Comparison of ENCODE assay signal across 15 cellular contexts in the genomic region with DNA sequence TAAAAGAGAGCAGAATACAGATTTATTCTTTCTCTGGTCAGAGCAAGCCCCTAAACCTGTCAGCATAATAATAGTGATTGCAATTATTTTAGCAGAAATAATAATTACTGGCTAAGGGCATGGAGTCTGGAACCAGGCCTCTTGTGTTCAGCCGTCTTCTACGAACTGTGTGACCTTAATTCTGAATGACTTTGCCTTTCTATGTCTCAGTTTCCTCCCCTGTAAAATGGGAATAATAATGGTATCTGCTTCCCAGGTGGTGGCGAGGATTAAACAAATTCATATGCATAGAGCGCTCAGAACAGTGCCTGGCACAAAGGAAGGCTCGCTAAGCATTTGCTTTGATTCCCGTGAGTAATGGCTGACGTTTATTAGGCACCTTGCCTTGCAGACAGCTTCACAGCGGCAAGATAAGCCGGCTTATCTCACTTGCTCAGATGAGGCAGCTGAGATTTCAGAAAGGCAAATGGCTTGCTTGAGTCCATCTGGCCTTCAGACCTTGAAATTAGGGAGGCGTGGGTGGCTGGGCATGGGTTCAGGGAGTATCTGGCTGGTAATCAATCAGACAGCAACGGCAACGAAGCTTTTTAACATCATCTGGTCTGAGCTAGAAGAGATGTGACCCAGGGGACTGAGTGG. TPM values are rescaled to one million over a fixed set of nuclear protein-coding genes. Genes with fewer than 3 reads are reported as not detected.
DNase-seq lines count a peak whose midpoint lies in the region; ATAC-seq, FAIRE-seq and TF ChIP-seq lines count a peak whose summit lies in the region.
"Had no signal": no experiment of that assay in that cellular context is flagged by ENCODE, and none has a peak within 500 bp of the region (broad histone marks: within the 10 kb centered on the region; RNA-seq: fewer than 3 reads in every experiment).

No MANE protein-coding gene starts in this region.

- H3K9me3 ChIP-seq in HEK293 (ENCODE audit: control insufficient read depth, insufficient read depth, low read depth, low read length) (no peaks in the 10 kb centered on the region), SJCRH30 (replicated peaks) (no peaks in the 10 kb centered on the region; the same call in 1 of the 2 replicates), pancreas (no peaks in the 10 kb centered on the region)
- H3K9me3 ChIP-seq: vagina had no signal

- H3K9me3 Mint-ChIP-seq in glutamatergic neuron (ENCODE audit: unreplicated experiment) = peaks cover 22% of the 10 kb centered on the region
- peaks cover 12% of the 10 kb centered on the region for H3K9me3 Mint-ChIP-seq in activated CD4-positive, alpha-beta memory T cell treated with anti-CD3 and anti-CD28 coated beads for 36 hours
- H3K9me3 Mint-ChIP-seq: activated CD4-positive, alpha-beta memory T cell treated with anti-CD3 and anti-CD28 coated beads, Interleukin-2, amount 10 ng/mL, durations not matched to agents 7 days and 5 days; activated naive CD4-positive, alpha-beta T cell treated with anti-CD3 and anti-CD28 coated beads, Interleukin-2, amount 50 U/mL, for 24 hours had no signal

- H3K36me3 Mint-ChIP-seq in glutamatergic neuron (ENCODE audit: unreplicated experiment) = peaks cover 12% of the 10 kb centered on the region
- no peaks in the 10 kb centered on the region for H3K36me3 Mint-ChIP-seq in activated CD4-positive, alpha-beta memory T cell treated with anti-CD3 and anti-CD28 coated beads for 36 hours

- H3K36me3 ChIP-seq in HEK293 (ENCODE audit: control insufficient read depth in 2 of 2, insufficient read depth in 1 of 2, low read length in 2 of 2) (no peaks in the 10 kb centered on the region), SJCRH30 (no peaks in the 10 kb centered on the region), pancreas (no peaks in the 10 kb centered on the region)
- H3K36me3 ChIP-seq: vagina had no signal

- ATAC-seq in pancreas = peak; percentile 46 to 81 (median 71)

- H3K27ac Mint-ChIP-seq in glutamatergic neuron (ENCODE audit: unreplicated experiment) = peak overlapping the region; percentile 97
- H3K27ac Mint-ChIP-seq in activated CD4-positive, alpha-beta memory T cell treated with anti-CD3 and anti-CD28 coated beads for 36 hours = no peak overlapping the region
- H3K27ac Mint-ChIP-seq: activated CD4-positive, alpha-beta memory T cell treated with anti-CD3 and anti-CD28 coated beads, Interleukin-2, amount 10 ng/mL, durations not matched to agents 7 days and 5 days; activated naive CD4-positive, alpha-beta T cell treated with anti-CD3 and anti-CD28 coated beads, Interleukin-2, amount 50 U/mL, for 24 hours; T-helper 1 cell treated with Interleukin-12 subunit alpha and Interleukin-12 subunit beta and Interleukin-4 antibody, amounts not matched to agents 30 μg/mL and 1 μg/mL, for 36 hours had no signal

- POLR2A ChIA-PET in HEK293 (lab: Yijun Ruan, JAX) = interaction anchor here (0.6 kb wide), 1 partner anchor 520 kb away, joined by 13 read pairs; no protein-coding TSS in a partner anchor
- POLR2A ChIA-PET in activated CD4-positive, alpha-beta memory T cell treated with anti-CD3 and anti-CD28 coated beads for 36 hours (lab: Charles Lee) = no interaction called here

- H3K27ac ChIP-seq in HEK293 (ENCODE audit: extremely low read depth, low read depth, low read length) = no peak overlapping the region
- peak overlapping the region; percentile 0; the same call in 1 of the 2 replicates for H3K27ac ChIP-seq in SJCRH30
- peak overlapping the region in 1 of 4 donors; percentile 37 for H3K27ac ChIP-seq in pancreas
- H3K27ac ChIP-seq: vagina had no signal

- H3K27me3 ChIP-seq in SJCRH30 (no peaks in the 10 kb centered on the region), pancreas (no peaks in the 10 kb centered on the region)
- H3K27me3 ChIP-seq: vagina had no signal

- H3K4me1 ChIP-seq in HEK293 (ENCODE audit: control insufficient read depth, insufficient read depth, low read length) (no peaks in the 10 kb centered on the region), SJCRH30 (peaks cover 12% of the 10 kb centered on the region), pancreas (peaks cover 8 to 11% (median 9%) of the 10 kb centered on the region in 3 donors)
- H3K4me1 ChIP-seq: vagina had no signal

- peak overlapping the region; percentile 67 for H3K4me3 Mint-ChIP-seq in glutamatergic neuron (ENCODE audit: unreplicated experiment)
- no peak overlapping the region for H3K4me3 Mint-ChIP-seq in activated CD4-positive, alpha-beta memory T cell treated with anti-CD3 and anti-CD28 coated beads for 36 hours
- H3K4me3 Mint-ChIP-seq: activated CD4-positive, alpha-beta memory T cell treated with anti-CD3 and anti-CD28 coated beads, Interleukin-2, amount 10 ng/mL, durations not matched to agents 7 days and 5 days; activated naive CD4-positive, alpha-beta T cell treated with anti-CD3 and anti-CD28 coated beads, Interleukin-2, amount 50 U/mL, for 24 hours; T-helper 1 cell treated with Interleukin-12 subunit alpha and Interleukin-12 subunit beta and Interleukin-4 antibody, amounts not matched to agents 30 μg/mL and 1 μg/mL, for 36 hours had no signal

- peaks cover 18% of the 10 kb centered on the region for H3K27me3 Mint-ChIP-seq in glutamatergic neuron (ENCODE audit: unreplicated experiment)
- H3K27me3 Mint-ChIP-seq in activated CD4-positive, alpha-beta memory T cell treated with anti-CD3 and anti-CD28 coated beads for 36 hours = peaks cover 9% of the 10 kb centered on the region

- TF ChIP-seq CTCF in HEK293 (tag by site-specific recombination; IDR thresholded peaks at IDR 0.05) (no peak), glutamatergic neuron (IDR thresholded peaks at IDR 0.05; ENCODE audit: partially characterized antibody, unreplicated experiment) (no peak), pancreas (IDR thresholded peaks at IDR 0.05) (no peak)

- H3K4me3 ChIP-seq in HEK293 (ENCODE audit: low read depth, low read length) = no peak overlapping the region
- H3K4me3 ChIP-seq in SJCRH30 = peak overlapping the region; percentile 34; the same call in 1 of the 2 replicates
- no peak overlapping the region for H3K4me3 ChIP-seq in pancreas
- H3K4me3 ChIP-seq: vagina had no signal

- intact Hi-C loops in pancreas (cut with DNase I) = no loop called here
- intact Hi-C loops in activated CD4-positive, alpha-beta memory T cell treated with anti-CD3 and anti-CD28 coated beads for 36 hours (cut with micrococcal nuclease) = no loop called here

- H3K4me1 Mint-ChIP-seq in glutamatergic neuron (ENCODE audit: low read depth, unreplicated experiment) = peaks cover 16% of the 10 kb centered on the region
- H3K4me1 Mint-ChIP-seq in activated CD4-positive, alpha-beta memory T cell treated with anti-CD3 and anti-CD28 coated beads for 36 hours (ENCODE audit: low read depth) = no peaks in the 10 kb centered on the region
- H3K4me1 Mint-ChIP-seq: activated CD4-positive, alpha-beta memory T cell treated with anti-CD3 and anti-CD28 coated beads, Interleukin-2, amount 10 ng/mL, durations not matched to agents 7 days and 5 days; activated naive CD4-positive, alpha-beta T cell treated with anti-CD3 and anti-CD28 coated beads, Interleukin-2, amount 50 U/mL, for 24 hours had no signal

- CTCF ChIA-PET in HEK293 (lab: Yijun Ruan, JAX) = interaction anchor here (0.7 to 2.8 kb wide), 3 partner anchors 12 to 108 kb away, joined by 3 to 18 read pairs (median 5); no protein-coding TSS in a partner anchor
- CTCF ChIA-PET in activated CD4-positive, alpha-beta memory T cell treated with anti-CD3 and anti-CD28 coated beads for 36 hours (lab: Charles Lee) = no interaction called here

- WGBS in pancreas, 2 donors = 13 to 16% methylated on average over 12 of the region's 12 CpGs

- FAIRE-seq in pancreas (lab: Jason Lieb, UNC) = no peak
- FAIRE-seq: GM19239 had no signal

- DNase-seq in SJCRH30 = no peak
- DNase-seq in glutamatergic neuron = peak; percentile 74
- DNase-seq in pancreas = peak in 2 of 6 donors; percentile 12 to 40
- DNase-seq in activated CD4-positive, alpha-beta memory T cell treated with anti-CD3 and anti-CD28 coated beads for 36 hours = no peak
- no peak for DNase-seq in ureter (ENCODE audit: low spot score)
- DNase-seq in NCI-H1930 (lab: John Stamatoyannopoulos, UW) = no peak
- DNase-seq in stimulated activated CD4-positive, alpha-beta T cell treated with anti-CD3 and anti-CD28 coated beads, Interleukin-4, amount 100 ng/mL, for 4 hours = no peak
- DNase-seq: activated CD4-positive, alpha-beta memory T cell treated with anti-CD3 and anti-CD28 coated beads, Interleukin-2, amount 10 ng/mL, durations not matched to agents 7 days and 5 days; effector CD8-positive, alpha-beta T cell; NCI-H1048 had no signal

TF ChIP-seq in HEK293, 187 proteins besides CTCF, POLR2A, EP300 and RAD21:
- TF ChIP-seq TCF7L2 (IDR thresholded peaks at IDR 0.05; ENCODE audit: borderline replicate concordance, low read depth, low read length) = peak; percentile 75; the same call in 1 of the 2 replicates
- no peak for TF ChIP-seq ZNF23 (tag by site-specific recombination; IDR thresholded peaks at IDR 0.05; ENCODE audit: borderline replicate concordance)
- 0 out of 2 replicates have a peak, but pooled peaks have one; percentile 11 for TF ChIP-seq ZFHX2 (tag by site-specific recombination; conservative IDR thresholded peaks at IDR 0.05)

RNA-seq across cellular contexts. Expression of a gene that starts 33.6 kb away (rescaled TPM):
- total RNA-seq in SJCRH30 (2014; rRNA removed; shearing (Covaris generic)) = 0.04 and 0.05 TPM in 2 replicates
- total RNA-seq in glutamatergic neuron (ENCODE audit: unreplicated experiment) (103 TPM), pancreas (10 to 100 TPM; 22.6 to 42.7 (median 26.6) TPM), ureter (40.7 TPM)
- polyA plus RNA-seq in pancreas = 10 to 100 TPM in 1 of 2 donors, 1 to 10 TPM in 1; 6.5 to 10.4 TPM
- 10 to 100 TPM; 35.0 to 35.6 TPM for total RNA-seq in activated CD4-positive, alpha-beta memory T cell treated with anti-CD3 and anti-CD28 coated beads for 36 hours

Comparison
In these comparisons a context has a peak if more than half of its experiments do, and no peak if none do; other contexts are left out.
1. RNA of a gene that starts 33.6 kb away (total RNA-seq): 103 TPM in glutamatergic neuron (single experiment), 40.7 TPM in ureter (single experiment), 35.0 to 35.6 TPM in activated CD4-positive, alpha-beta memory T cell treated with anti-CD3 and anti-CD28 coated beads for 36 hours and 22.6 to 42.7 TPM in pancreas; 0.04 to 0.05 TPM in SJCRH30; every median in the first group is over 10 times any median in the second.